37 cellular contexts compared by ENCODE assay signal in the genomic region with DNA sequence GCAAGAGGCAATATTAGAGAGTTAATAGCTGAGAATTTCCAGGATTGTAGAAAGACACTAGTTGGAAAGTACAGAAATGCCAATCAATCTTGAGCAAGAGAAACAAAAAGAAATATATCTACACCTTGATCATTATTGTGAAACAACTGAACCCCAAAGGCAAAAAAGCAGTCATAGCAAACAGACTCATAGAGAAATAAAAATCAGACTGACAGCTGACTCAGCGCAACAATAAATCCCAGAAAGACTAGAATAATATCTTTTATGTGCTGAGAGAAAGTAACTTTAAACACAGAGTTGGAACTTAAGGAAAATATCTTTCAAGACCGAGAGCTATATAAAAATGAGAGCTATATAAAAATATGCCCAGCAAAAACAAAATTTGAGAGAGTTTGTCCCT. TPM values are rescaled to one million over a fixed set of nuclear protein-coding genes. Genes with fewer than 3 reads are reported as not detected.
"Had no signal": no experiment of that assay in that cellular context is flagged by ENCODE, and none has a peak within 500 bp of the region (broad histone marks: within the 10 kb centered on the region; RNA-seq: fewer than 3 reads in every experiment).

No MANE protein-coding gene starts in this region.

- H3K4me1 Mint-ChIP-seq: activated B cell treated with CpG ODN at 0.5 μM for 24 hours; activated CD4-positive, alpha-beta T cell treated with anti-CD3 and anti-CD28 coated beads, Interleukin-2, amount 10 ng/mL, durations not matched to agents 24 days and 14 days; activated naive CD8-positive, alpha-beta T cell treated with anti-CD3 and anti-CD28 coated beads for 36 hours; activated T-helper 17 cell treated with anti-CD3 and anti-CD28 coated beads, Interleukin-2, amount 50 U/mL, for 72 hours had no signal

- H3K4me3 Mint-ChIP-seq: activated B cell treated with CpG ODN at 0.5 μM for 24 hours; activated CD4-positive, alpha-beta memory T cell treated with anti-CD3 and anti-CD28 coated beads for 36 hours; activated CD4-positive, alpha-beta T cell treated with anti-CD3 and anti-CD28 coated beads, Interleukin-2, amount 10 ng/mL, durations not matched to agents 24 days and 14 days; activated CD8-positive, alpha-beta T cell treated with anti-CD3 and anti-CD28 coated beads for 36 hours; activated naive CD4-positive, alpha-beta T cell treated with anti-CD3 and anti-CD28 coated beads for 36 hours; activated naive CD8-positive, alpha-beta T cell treated with anti-CD3 and anti-CD28 coated beads for 36 hours; activated T-cell treated with anti-CD3 and anti-CD28 coated beads, Interleukin-2, amount 50 U/mL, for 4 hours; activated T-cell treated with anti-CD3 and anti-CD28 coated beads, Interleukin-2, amount 50 U/mL, for 72 hours; activated T-helper 1 cell treated with anti-CD3 and anti-CD28 coated beads, Interleukin-12 subunit alpha, Interleukin-12 subunit beta, Interleukin-2, Interleukin-4 antibody, amounts not matched to agents 30 ng/mL and 10 ng/mL and 1 ng/mL, durations not matched to agents 14 hours and 24 hours and 36 hours; activated T-helper 17 cell treated with anti-CD3 and anti-CD28 coated beads, Interleukin-2, amount 50 U/mL, for 72 hours; T-helper 1 cell treated with Interleukin-12 subunit alpha and Interleukin-12 subunit beta and Interleukin-4 antibody, amounts not matched to agents 30 μg/mL and 1 μg/mL, for 36 hours; T-helper 2 cell treated with Interferon-gamma antibody and Interleukin-4, amounts not matched to agents 5 μg/mL and 100 μg/mL, for 36 hours had no signal

- ATAC-seq: activated CD8-positive, alpha-beta T cell treated with anti-CD3 and anti-CD28 coated beads for 36 hours; activated naive CD4-positive, alpha-beta T cell treated with anti-CD3 and anti-CD28 coated beads, Interleukin-2, amount 50 U/mL, for 72 hours; activated T-cell treated with anti-CD3 and anti-CD28 coated beads, Interleukin-2, amount 50 U/mL, for 4 hours; activated T-cell treated with anti-CD3 and anti-CD28 coated beads, Interleukin-2, amount 50 U/mL, for 72 hours; activated T-helper 17 cell treated with anti-CD3 and anti-CD28 coated beads, Interleukin-2, amount 50 U/mL, for 72 hours; body of pancreas had no signal

- FAIRE-seq: astrocyte, TTC549 had no signal

- H3K27me3 ChIP-seq: adrenal gland, body of pancreas, brain microvascular endothelial cell, breast epithelium had no signal

- H3K27ac Mint-ChIP-seq: activated B cell treated with CpG ODN at 0.5 μM for 24 hours; activated CD4-positive, alpha-beta memory T cell treated with anti-CD3 and anti-CD28 coated beads for 36 hours; activated CD4-positive, alpha-beta T cell treated with anti-CD3 and anti-CD28 coated beads, Interleukin-2, amount 10 ng/mL, durations not matched to agents 24 days and 14 days; activated CD8-positive, alpha-beta T cell treated with anti-CD3 and anti-CD28 coated beads for 36 hours; activated naive CD4-positive, alpha-beta T cell treated with anti-CD3 and anti-CD28 coated beads for 36 hours; activated naive CD4-positive, alpha-beta T cell treated with anti-CD3 and anti-CD28 coated beads, Interleukin-2, amount 50 U/mL, for 72 hours; activated naive CD8-positive, alpha-beta T cell treated with anti-CD3 and anti-CD28 coated beads for 36 hours; activated T-cell treated with anti-CD3 and anti-CD28 coated beads, Interleukin-2, amount 50 U/mL, for 72 hours; activated T-helper 1 cell treated with anti-CD3 and anti-CD28 coated beads, Interleukin-12 subunit alpha, Interleukin-12 subunit beta, Interleukin-2, Interleukin-4 antibody, amounts not matched to agents 30 ng/mL and 10 ng/mL and 1 ng/mL, durations not matched to agents 14 hours and 24 hours and 36 hours; activated T-helper 17 cell treated with anti-CD3 and anti-CD28 coated beads, Interleukin-2, amount 50 U/mL, for 72 hours; T-helper 1 cell treated with Interleukin-12 subunit alpha and Interleukin-12 subunit beta and Interleukin-4 antibody, amounts not matched to agents 30 μg/mL and 1 μg/mL, for 36 hours; T-helper 2 cell treated with Interferon-gamma antibody and Interleukin-4, amounts not matched to agents 5 μg/mL and 100 μg/mL, for 36 hours had no signal

- H3K36me3 ChIP-seq: adrenal gland, brain microvascular endothelial cell, breast epithelium had no signal

- H3K4me1 ChIP-seq: body of pancreas, breast epithelium had no signal

- H3K9me3 Mint-ChIP-seq: activated CD4-positive, alpha-beta T cell treated with anti-CD3 and anti-CD28 coated beads, Interleukin-2, amount 10 ng/mL, durations not matched to agents 24 days and 14 days; activated T-helper 1 cell treated with anti-CD3 and anti-CD28 coated beads, Interleukin-12 subunit alpha, Interleukin-12 subunit beta, Interleukin-2, Interleukin-4 antibody, amounts not matched to agents 30 ng/mL and 10 ng/mL and 1 ng/mL, durations not matched to agents 14 hours and 24 hours and 36 hours; T-helper 1 cell treated with Interleukin-12 subunit alpha and Interleukin-12 subunit beta and Interleukin-4 antibody, amounts not matched to agents 30 μg/mL and 1 μg/mL, for 36 hours; T-helper 2 cell treated with Interferon-gamma antibody and Interleukin-4, amounts not matched to agents 5 μg/mL and 100 μg/mL, for 36 hours had no signal

- H3K9me3 ChIP-seq: adrenal gland, body of pancreas had no signal

- H3K4me3 ChIP-seq: adrenal gland, body of pancreas, breast epithelium had no signal

- DNase-seq: activated B cell treated with CpG ODN at 0.5 μM for 24 hours; activated CD4-positive, alpha-beta memory T cell treated with anti-CD3 and anti-CD28 coated beads for 36 hours; activated CD4-positive, alpha-beta T cell treated with anti-CD3 and anti-CD28 coated beads for 4 hours; activated CD4-positive, alpha-beta T cell treated with anti-CD3 and anti-CD28 coated beads, Interleukin-2, amount 10 ng/mL, durations not matched to agents 24 days and 14 days; activated CD4-positive, alpha-beta T cell treated with anti-CD3 and anti-CD28 coated beads, Interleukin-2, amount 50 U/mL, for 1 hour; activated CD4-positive, alpha-beta T cell treated with anti-CD3 and anti-CD28 coated beads, Interleukin-2, amount 50 U/mL, for 4 hours; activated CD4-positive, CD25-positive, alpha-beta regulatory T cell treated with anti-CD3 and anti-CD28 coated beads, Interleukin-2, amount 50 U/mL, for 72 hours; activated CD8-positive, alpha-beta memory T cell treated with anti-CD3 and anti-CD28 coated beads, Interleukin-2, amount 50 U/mL, for 4 hours; activated CD8-positive, alpha-beta T cell treated with anti-CD3 and anti-CD28 coated beads for 36 hours; activated effector memory CD4-positive, alpha-beta T cell treated with anti-CD3 and anti-CD28 coated beads, Interleukin-2, amount 50 U/mL, for 16 hours; activated gamma-delta T cell treated with Interleukin-2 at 50 U/mL for 16 hours; activated naive CD4-positive, alpha-beta T cell; activated naive CD4-positive, alpha-beta T cell treated with anti-CD3 and anti-CD28 coated beads for 36 hours; activated naive CD4-positive, alpha-beta T cell treated with anti-CD3 and anti-CD28 coated beads, Interleukin-2, amount 50 U/mL, for 16 hours; activated naive CD8-positive, alpha-beta T cell treated with anti-CD3 and anti-CD28 coated beads for 36 hours; activated T-cell treated with anti-CD3 and anti-CD28 coated beads for 4 hours; activated T-cell treated with anti-CD3 and anti-CD28 coated beads, Interleukin-2, amount 50 U/mL, for 4 hours; activated T-cell treated with anti-CD3 and anti-CD28 coated beads, Interleukin-2, amount 50 U/mL, for 72 hours; adrenal gland; amniotic stem cell; aorta; body of pancreas; brain microvascular endothelial cell; central memory CD4-positive, alpha-beta T cell; cerebellar nuclear complex; T-helper 2 cell; T-helper 9 cell had no signal

- H3K36me3 Mint-ChIP-seq: activated CD4-positive, alpha-beta memory T cell treated with anti-CD3 and anti-CD28 coated beads for 36 hours; activated naive CD4-positive, alpha-beta T cell treated with anti-CD3 and anti-CD28 coated beads, Interleukin-2, amount 50 U/mL, for 72 hours had no signal

- H3K27ac ChIP-seq: adrenal gland, body of pancreas, brain microvascular endothelial cell, breast epithelium, VCaP had no signal

RNA-seq across cellular contexts. Expression of a gene that starts 52.9 kb away (rescaled TPM):
- total RNA-seq: activated B cell treated with CpG ODN at 0.5 μM for 24 hours; activated CD4-positive, alpha-beta memory T cell treated with anti-CD3 and anti-CD28 coated beads for 36 hours; activated CD4-positive, alpha-beta T cell treated with anti-CD3 and anti-CD28 coated beads, Interleukin-2, amount 10 ng/mL, durations not matched to agents 24 days and 14 days; activated CD8-positive, alpha-beta memory T cell treated with anti-CD3 and anti-CD28 coated beads for 36 hours; activated CD8-positive, alpha-beta T cell treated with anti-CD3 and anti-CD28 coated beads for 36 hours; activated naive CD4-positive, alpha-beta T cell treated with anti-CD3 and anti-CD28 coated beads for 36 hours; activated naive CD4-positive, alpha-beta T cell treated with anti-CD3 and anti-CD28 coated beads, Interleukin-2, amount 50 U/mL, for 72 hours; activated naive CD8-positive, alpha-beta T cell treated with anti-CD3 and anti-CD28 coated beads for 36 hours; activated T-cell treated with anti-CD3 and anti-CD28 coated beads, Interleukin-2, amount 50 U/mL, for 72 hours; activated T-helper 1 cell treated with anti-CD3 and anti-CD28 coated beads, Interleukin-12 subunit alpha, Interleukin-12 subunit beta, Interleukin-2, Interleukin-4 antibody, amounts not matched to agents 30 ng/mL and 10 ng/mL and 1 ng/mL, durations not matched to agents 14 hours and 24 hours and 36 hours had no signal
